Comparison of ENCODE assay signal across 8 cellular contexts in the genomic region with DNA sequence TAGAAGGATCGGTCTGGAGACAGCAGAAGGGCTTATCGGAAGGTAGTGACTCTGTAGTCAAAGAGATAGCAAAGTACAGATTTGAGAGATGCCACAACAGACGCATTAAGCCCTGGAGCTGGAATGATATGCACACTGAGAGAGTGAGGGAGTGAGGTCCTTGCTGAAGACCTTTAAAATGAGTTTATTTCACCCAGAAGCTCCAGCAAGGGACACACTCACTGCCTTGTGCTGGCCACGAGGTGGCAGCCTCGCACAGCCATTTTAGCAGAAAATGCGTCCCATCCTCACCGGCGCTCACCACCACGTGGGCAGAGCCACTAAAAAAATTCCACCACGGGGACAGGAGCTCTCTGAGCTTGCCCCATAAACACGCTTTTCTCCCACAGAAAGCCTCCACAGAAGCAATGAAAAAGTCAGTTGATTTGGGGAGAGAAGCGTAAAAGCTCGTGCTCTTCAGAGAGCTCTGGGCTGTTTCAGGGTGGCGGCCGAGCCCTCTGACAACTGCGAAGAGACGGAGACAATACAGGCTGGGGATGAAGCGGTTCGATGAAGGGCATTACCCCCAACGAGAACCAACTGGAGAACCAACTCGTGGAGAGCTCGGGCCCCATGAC.
A peak's percentile ranks its signal among the peaks of the same experiment; 100 is the strongest.
DNase-seq lines count a peak whose midpoint lies in the region; ATAC-seq, FAIRE-seq and TF ChIP-seq lines count a peak whose summit lies in the region.

No MANE protein-coding gene starts in this region.

- no peaks in the 10 kb centered on the region for H3K9me3 Mint-ChIP-seq in WTC11

- intact Hi-C loops in mammary epithelial cell (cut with micrococcal nuclease): loop anchor here (1.0 kb wide), 4 partner anchors 42 to 143 kb away; no protein-coding TSS in a partner anchor

- POLR2A ChIA-PET in WTC11 (lab: Charles Lee): no interaction called here

- FAIRE-seq in A204.1 (lab: Jason Lieb, UNC): peak; percentile 3

- CTCF ChIA-PET in WTC11 (lab: Charles Lee): interaction anchor here (0.5 to 5.5 kb wide), 85 partner anchors 9 to 962 kb away, joined by 3 to 129 read pairs (median 5); a partner anchor contains a TSS
- CTCF ChIA-PET in mammary epithelial cell (lab: Charles Lee; ENCODE audit: low non-redundant PET): interaction anchor here (0.5 to 1.5 kb wide), 5 partner anchors 13 to 173 kb away, joined by 3 to 19 read pairs (median 4); no protein-coding TSS in a partner anchor

- peaks cover 83% of the 10 kb centered on the region for H3K4me1 ChIP-seq in mammary epithelial cell (ENCODE audit: insufficient read depth, low read length)

- no peak overlapping the region for H2AFZ ChIP-seq in mammary epithelial cell (ENCODE audit: low read depth, low read length)

- WGBS in mammary epithelial cell (ENCODE audit: low coverage, missing lambda C conversion rate): 39% methylated on average over 10 of the region's 22 CpGs

- H3K27ac Mint-ChIP-seq in WTC11: peak overlapping the region; percentile 81

- H3K27me3 Mint-ChIP-seq in WTC11 (ENCODE audit: low read depth): no peaks in the 10 kb centered on the region

- dilution Hi-C loops in mammary epithelial cell (cut with HindIII; ENCODE audit: low sequenced_read_pairs): no loop called here

- H3K9me3 ChIP-seq in mammary epithelial cell (replicated peaks; ENCODE audit: insufficient read depth, low read length): no peaks in the 10 kb centered on the region

- in situ Hi-C loops in mammary epithelial cell (cut with MboI; ENCODE audit: low sequenced_read_pairs in 2 of 2): loop anchor here in 1 of 2 donors (10.0 kb wide), 1 partner anchor 148 kb away; no protein-coding TSS in a partner anchor

- H3K27me3 ChIP-seq in mammary epithelial cell (ENCODE audit: insufficient read depth, low read length): no peaks in the 10 kb centered on the region

- peaks cover 2% of the 10 kb centered on the region; the same call in 1 of the 2 replicates for H3K36me3 Mint-ChIP-seq in WTC11

- no peak overlapping the region for H3K9ac ChIP-seq in mammary epithelial cell (ENCODE audit: insufficient read depth, low read length)

- TF ChIP-seq CTCF in WTC11 (IDR thresholded peaks at IDR 0.05): peak; percentile 70
- peak; percentile 76 to 80 for TF ChIP-seq CTCF in mammary epithelial cell (conservative IDR thresholded peaks at IDR 0.05 in 1 of 2, IDR thresholded peaks at IDR 0.05 in 1 of 2; ENCODE audit: extremely low read depth in 1 of 2, insufficient read depth in 1 of 2, low read depth in 1 of 2, low read length in 2 of 2)

- BruUV-seq in mammary epithelial cell (replicated peaks; lab: Mats Ljungman, UMichigan): no TSS peak

- peaks cover 46% of the 10 kb centered on the region for H3K36me3 ChIP-seq in mammary epithelial cell (ENCODE audit: insufficient read depth, low read length)

- peaks cover 95% of the 10 kb centered on the region for H3K79me2 ChIP-seq in mammary epithelial cell (ENCODE audit: insufficient read depth, low read length)

- peaks cover 3% of the 10 kb centered on the region for H4K20me1 ChIP-seq in mammary epithelial cell (ENCODE audit: insufficient read depth, low read length)

- H3K4me2 ChIP-seq in mammary epithelial cell (ENCODE audit: insufficient read depth, low read depth, low read length): no peak overlapping the region

- DNase-seq in NCI-H1092 (lab: John Stamatoyannopoulos, UW) (peak; percentile 14), WTC11 (ENCODE audit: low spot score) (peak; percentile 75), mammary epithelial cell (no peak), inferior parietal cortex (ENCODE audit: extremely low spot score) (peak; percentile 88)
- DNase-seq in stimulated activated CD4-positive, alpha-beta T cell treated with anti-CD3 and anti-CD28 coated beads, Interleukin-12 subunit alpha, Interleukin-12 subunit beta, amount 100 ng/mL, for 48 hours (ENCODE audit: low read depth in 2 of 3, low spot score in 1 of 3): peak in 2 of 3 donors; percentile 65

- H3K4me1 Mint-ChIP-seq in WTC11: peaks cover 56% of the 10 kb centered on the region

- H3K27ac ChIP-seq in mammary epithelial cell (ENCODE audit: insufficient read depth, low read depth, low read length): no peak overlapping the region

- no peak overlapping the region for H3K4me3 ChIP-seq in mammary epithelial cell (replicated peaks in 1 of 3; ENCODE audit: insufficient read depth in 1 of 3, low read depth in 2 of 3, low read length in 3 of 3)

- H3K4me3 Mint-ChIP-seq in WTC11: no peak overlapping the region

- peak; percentile 35 for ATAC-seq in GM18861 (IDR thresholded peaks at IDR 0.05; ENCODE audit: unreplicated experiment)
- ATAC-seq in WTC11: peak; percentile 76
- ATAC-seq in HG02588 (IDR thresholded peaks at IDR 0.05; ENCODE audit: unreplicated experiment): no peak

TF ChIP-seq in WTC11, 78 proteins besides CTCF, POLR2A, EP300 and RAD21:
- TF ChIP-seq ESRRA (CRISPR knock-in tag; IDR thresholded peaks at IDR 0.05; ENCODE audit: borderline replicate concordance) (no peak), ETV6 (CRISPR knock-in tag; IDR thresholded peaks at IDR 0.05) (no peak), ZNF232 (CRISPR knock-in tag; IDR thresholded peaks at IDR 0.05) (0 out of 2 replicates have a peak, but pooled peaks have one; percentile 39)
- TF ChIP-seq, protein P1, sequence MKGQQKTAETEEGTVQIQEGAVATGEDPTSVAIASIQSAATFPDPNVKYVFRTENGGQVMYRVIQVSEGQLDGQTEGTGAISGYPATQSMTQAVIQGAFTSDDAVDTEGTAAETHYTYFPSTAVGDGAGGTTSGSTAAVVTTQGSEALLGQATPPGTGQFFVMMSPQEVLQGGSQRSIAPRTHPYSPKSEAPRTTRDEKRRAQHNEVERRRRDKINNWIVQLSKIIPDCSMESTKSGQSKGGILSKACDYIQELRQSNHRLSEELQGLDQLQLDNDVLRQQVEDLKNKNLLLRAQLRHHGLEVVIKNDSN (CRISPR knock-in tag; IDR thresholded peaks at IDR 0.05): peak; percentile 82
- TF ChIP-seq, protein P2, sequence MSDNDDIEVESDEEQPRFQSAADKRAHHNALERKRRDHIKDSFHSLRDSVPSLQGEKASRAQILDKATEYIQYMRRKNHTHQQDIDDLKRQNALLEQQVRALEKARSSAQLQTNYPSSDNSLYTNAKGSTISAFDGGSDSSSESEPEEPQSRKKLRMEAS (CRISPR knock-in tag; IDR thresholded peaks at IDR 0.05): peak; percentile 77
